In the genomic region with DNA sequence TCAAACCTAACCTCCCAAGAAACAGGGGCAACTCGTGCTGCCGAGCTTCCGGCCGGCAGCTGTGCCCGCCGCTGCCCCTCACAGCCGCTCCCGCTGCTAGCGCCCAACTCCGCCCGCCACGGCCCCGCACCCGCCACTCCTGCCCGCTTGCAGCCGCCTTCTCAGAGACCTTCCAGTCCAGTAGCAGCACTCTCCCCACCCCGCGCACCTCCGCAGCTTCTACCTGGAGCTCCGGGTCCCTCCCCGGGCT, we compare ENCODE assay signal across 8 cellular contexts. TPM values are rescaled to one million over a fixed set of nuclear protein-coding genes. Genes with fewer than 3 reads are reported as not detected.
DNase-seq lines count a peak whose midpoint lies in the region; ATAC-seq and TF ChIP-seq lines count a peak whose summit lies in the region.

No MANE protein-coding gene starts in this region.

- intact Hi-C loops in activated T-helper 2 cell treated with anti-CD3 and anti-CD28 coated beads, Interferon-gamma antibody, Interleukin-2, Interleukin-4, amounts not matched to agents 10 μg/mL and 5 μg/mL and 100 μg/mL, durations not matched to agents 14 hours and 24 hours and 36 hours (cut with micrococcal nuclease): loop anchor here (1.0 to 2.0 kb wide), 3 partner anchors 14 to 197 kb away; partner anchors contain the start of genes EIF5B, LIPT1 and TSGA10

- H3K4me3 Mint-ChIP-seq in activated T-helper 2 cell treated with anti-CD3 and anti-CD28 coated beads, Interferon-gamma antibody, Interleukin-2, Interleukin-4, amounts not matched to agents 10 μg/mL and 5 μg/mL and 100 μg/mL, durations not matched to agents 14 hours and 24 hours and 36 hours (ENCODE audit: low read depth): peak overlapping the region; percentile 83
- peak overlapping the region; percentile 91 to 98 for H3K4me3 Mint-ChIP-seq in stimulated activated naive CD8-positive, alpha-beta T cell treated with anti-CD3 and anti-CD28 coated beads, Interleukin-15, amount 100 ng/mL, for 72 hours

- no peak for DNase-seq in AG10803 (ENCODE audit: low read depth)
- no peak for DNase-seq in activated T-helper 2 cell treated with anti-CD3 and anti-CD28 coated beads, Interferon-gamma antibody, Interleukin-2, Interleukin-4, amounts not matched to agents 10 μg/mL and 5 μg/mL and 100 μg/mL, durations not matched to agents 14 hours and 24 hours and 36 hours (ENCODE audit: low spot score)
- DNase-seq in stimulated activated naive CD8-positive, alpha-beta T cell treated with anti-CD3 and anti-CD28 coated beads, Interleukin-15, amount 100 ng/mL, for 72 hours: no peak
- no peak for DNase-seq in AML-193 (lab: John Stamatoyannopoulos, UW)

- peaks cover 24% of the 10 kb centered on the region for H3K27me3 Mint-ChIP-seq in activated T-helper 2 cell treated with anti-CD3 and anti-CD28 coated beads, Interferon-gamma antibody, Interleukin-2, Interleukin-4, amounts not matched to agents 10 μg/mL and 5 μg/mL and 100 μg/mL, durations not matched to agents 14 hours and 24 hours and 36 hours (ENCODE audit: low read depth)
- no peaks in the 10 kb centered on the region for H3K27me3 Mint-ChIP-seq in stimulated activated naive CD8-positive, alpha-beta T cell treated with anti-CD3 and anti-CD28 coated beads, Interleukin-15, amount 100 ng/mL, for 72 hours

- H3K36me3 Mint-ChIP-seq in activated T-helper 2 cell treated with anti-CD3 and anti-CD28 coated beads, Interferon-gamma antibody, Interleukin-2, Interleukin-4, amounts not matched to agents 10 μg/mL and 5 μg/mL and 100 μg/mL, durations not matched to agents 14 hours and 24 hours and 36 hours (ENCODE audit: low read depth): no peaks in the 10 kb centered on the region

- H3K9me3 Mint-ChIP-seq in activated T-helper 2 cell treated with anti-CD3 and anti-CD28 coated beads, Interferon-gamma antibody, Interleukin-2, Interleukin-4, amounts not matched to agents 10 μg/mL and 5 μg/mL and 100 μg/mL, durations not matched to agents 14 hours and 24 hours and 36 hours: no peaks in the 10 kb centered on the region
- H3K9me3 Mint-ChIP-seq in stimulated activated naive CD8-positive, alpha-beta T cell treated with anti-CD3 and anti-CD28 coated beads, Interleukin-15, amount 100 ng/mL, for 72 hours: no peaks in the 10 kb centered on the region

- H3K4me1 Mint-ChIP-seq in activated T-helper 2 cell treated with anti-CD3 and anti-CD28 coated beads, Interferon-gamma antibody, Interleukin-2, Interleukin-4, amounts not matched to agents 10 μg/mL and 5 μg/mL and 100 μg/mL, durations not matched to agents 14 hours and 24 hours and 36 hours (ENCODE audit: low read depth): peaks cover 8% of the 10 kb centered on the region
- peaks cover 36% of the 10 kb centered on the region for H3K4me1 Mint-ChIP-seq in stimulated activated naive CD8-positive, alpha-beta T cell treated with anti-CD3 and anti-CD28 coated beads, Interleukin-15, amount 100 ng/mL, for 72 hours

- no peak for TF ChIP-seq CTCF in AG10803 (conservative IDR thresholded peaks at IDR 0.05; ENCODE audit: low read length)

- H3K4me3 ChIP-seq in AG10803 (ENCODE audit: low read length) (peak overlapping the region; percentile 84), iPS-11a (ENCODE audit: low read depth, low read length) (peak overlapping the region; percentile 72)

- ATAC-seq in GM18873 (IDR thresholded peaks at IDR 0.05; ENCODE audit: low FRiP score, unreplicated experiment) (peak; percentile 31), HG03378 (IDR thresholded peaks at IDR 0.05; ENCODE audit: unreplicated experiment) (peak; percentile 29), HG03097 (IDR thresholded peaks at IDR 0.05; ENCODE audit: low FRiP score, unreplicated experiment) (no peak)
- ATAC-seq in stimulated activated naive CD8-positive, alpha-beta T cell treated with anti-CD3 and anti-CD28 coated beads, Interleukin-15, amount 100 ng/mL, for 72 hours: no peak

- peak overlapping the region; percentile 23 for H3K27ac Mint-ChIP-seq in activated T-helper 2 cell treated with anti-CD3 and anti-CD28 coated beads, Interferon-gamma antibody, Interleukin-2, Interleukin-4, amounts not matched to agents 10 μg/mL and 5 μg/mL and 100 μg/mL, durations not matched to agents 14 hours and 24 hours and 36 hours
- H3K27ac Mint-ChIP-seq in stimulated activated naive CD8-positive, alpha-beta T cell treated with anti-CD3 and anti-CD28 coated beads, Interleukin-15, amount 100 ng/mL, for 72 hours: peak overlapping the region; percentile 93 to 98

RNA-seq across cellular contexts. Expression of gene C2orf15, which starts 0.7 kb away (rescaled TPM):
- total RNA-seq in activated T-helper 2 cell treated with anti-CD3 and anti-CD28 coated beads, Interferon-gamma antibody, Interleukin-2, Interleukin-4, amounts not matched to agents 10 μg/mL and 5 μg/mL and 100 μg/mL, durations not matched to agents 14 hours and 24 hours and 36 hours: 0.16 TPM in 1 of 2 replicates, not detected in the other

RNA-seq across cellular contexts. Expression of gene TSGA10, which starts 14.0 kb away (rescaled TPM):
- total RNA-seq in activated T-helper 2 cell treated with anti-CD3 and anti-CD28 coated beads, Interferon-gamma antibody, Interleukin-2, Interleukin-4, amounts not matched to agents 10 μg/mL and 5 μg/mL and 100 μg/mL, durations not matched to agents 14 hours and 24 hours and 36 hours: 3.3 and 3.4 TPM in 2 replicates

RNA-seq across cellular contexts. Expression of gene LIPT1, which starts 14.0 kb away (rescaled TPM):
- 3.4 and 3.5 TPM in 2 replicates for total RNA-seq in activated T-helper 2 cell treated with anti-CD3 and anti-CD28 coated beads, Interferon-gamma antibody, Interleukin-2, Interleukin-4, amounts not matched to agents 10 μg/mL and 5 μg/mL and 100 μg/mL, durations not matched to agents 14 hours and 24 hours and 36 hours

RNA-seq across cellular contexts. Expression of gene MITD1, which starts 40.1 kb away (rescaled TPM):
- 49.7 and 52.4 TPM in 2 replicates for total RNA-seq in activated T-helper 2 cell treated with anti-CD3 and anti-CD28 coated beads, Interferon-gamma antibody, Interleukin-2, Interleukin-4, amounts not matched to agents 10 μg/mL and 5 μg/mL and 100 μg/mL, durations not matched to agents 14 hours and 24 hours and 36 hours

RNA-seq across cellular contexts. Expression of gene MRPL30, which starts 40.2 kb away (rescaled TPM):
- 27.6 and 29.4 TPM in 2 replicates for total RNA-seq in activated T-helper 2 cell treated with anti-CD3 and anti-CD28 coated beads, Interferon-gamma antibody, Interleukin-2, Interleukin-4, amounts not matched to agents 10 μg/mL and 5 μg/mL and 100 μg/mL, durations not matched to agents 14 hours and 24 hours and 36 hours

Comparison
In these comparisons a context has a peak if more than half of its experiments do, and no peak if none do; other contexts are left out.
1. ATAC-seq: peak in GM18873 (single experiment) and HG03378 (single experiment); none in stimulated activated naive CD8-positive, alpha-beta T cell treated with anti-CD3 and anti-CD28 coated beads, Interleukin-15, amount 100 ng/mL, for 72 hours (single experiment) and HG03097 (single experiment).